ENCODE assay signal across 8 cellular contexts in genomic region chr7:85750454-85750949, GRCh38.
DNase-seq lines count a peak whose midpoint lies in the region; ATAC-seq and TF ChIP-seq lines count a peak whose summit lies in the region.

No MANE protein-coding gene starts in this region.

- peak; percentile 88 for TF ChIP-seq CTCF in 22Rv1 (IDR thresholded peaks at IDR 0.05)

- ATAC-seq in GM21786 (IDR thresholded peaks at IDR 0.05; ENCODE audit: unreplicated experiment) (peak; percentile 94), SK-N-SH treated with all-trans-retinoic acid at 6 μM for 48 hours (peak; percentile 73)
- peak; percentile 52 for ATAC-seq in stimulated activated naive CD8-positive, alpha-beta T cell treated with anti-CD3 and anti-CD28 coated beads, Interleukin-15, Interleukin-2, amounts not matched to agents 100 U/mL and 50 U/mL, for 24 hours

- no peak overlapping the region for H3K27ac ChIP-seq in 22Rv1

- DNase-seq in ELF-1 (ENCODE audit: low read depth, low spot score) (peak; percentile 80), HT1080 (ENCODE audit: low read depth) (peak; percentile 35), foreskin melanocyte (peak; percentile 33), inferior parietal cortex (ENCODE audit: extremely low spot score) (no peak)
- peak; percentile 19 for DNase-seq in stimulated activated naive CD8-positive, alpha-beta T cell treated with anti-CD3 and anti-CD28 coated beads, Interleukin-15, Interleukin-2, amounts not matched to agents 100 U/mL and 50 U/mL, for 24 hours

TF ChIP-seq in SK-N-SH treated with all-trans-retinoic acid at 6 μM for 48 hours, 23 proteins besides CTCF, POLR2A, EP300 and RAD21:
- TF ChIP-seq OSR1 (CRISPR knock-in tag; IDR thresholded peaks at IDR 0.05), result no peak
- TF ChIP-seq TCF4 (CRISPR knock-in tag; IDR thresholded peaks at IDR 0.05; ENCODE audit: borderline replicate concordance), result no peak
- no peak for TF ChIP-seq ZC3H10 (CRISPR knock-in tag; IDR thresholded peaks at IDR 0.05)
- no peak for TF ChIP-seq TOX (CRISPR knock-in tag; IDR thresholded peaks at IDR 0.05; ENCODE audit: borderline replicate concordance)
- no peak for TF ChIP-seq TSHZ2 (CRISPR knock-in tag; IDR thresholded peaks at IDR 0.05)
- TF ChIP-seq PPARA (CRISPR knock-in tag; IDR thresholded peaks at IDR 0.05; ENCODE audit: borderline replicate concordance), result no peak
TF ChIP-seq in SK-N-SH treated with all-trans-retinoic acid at 6 μM for 48 hours: peak in this region for 0.
